Comparison of ENCODE assay signal across 17 cellular contexts in the genomic region with DNA sequence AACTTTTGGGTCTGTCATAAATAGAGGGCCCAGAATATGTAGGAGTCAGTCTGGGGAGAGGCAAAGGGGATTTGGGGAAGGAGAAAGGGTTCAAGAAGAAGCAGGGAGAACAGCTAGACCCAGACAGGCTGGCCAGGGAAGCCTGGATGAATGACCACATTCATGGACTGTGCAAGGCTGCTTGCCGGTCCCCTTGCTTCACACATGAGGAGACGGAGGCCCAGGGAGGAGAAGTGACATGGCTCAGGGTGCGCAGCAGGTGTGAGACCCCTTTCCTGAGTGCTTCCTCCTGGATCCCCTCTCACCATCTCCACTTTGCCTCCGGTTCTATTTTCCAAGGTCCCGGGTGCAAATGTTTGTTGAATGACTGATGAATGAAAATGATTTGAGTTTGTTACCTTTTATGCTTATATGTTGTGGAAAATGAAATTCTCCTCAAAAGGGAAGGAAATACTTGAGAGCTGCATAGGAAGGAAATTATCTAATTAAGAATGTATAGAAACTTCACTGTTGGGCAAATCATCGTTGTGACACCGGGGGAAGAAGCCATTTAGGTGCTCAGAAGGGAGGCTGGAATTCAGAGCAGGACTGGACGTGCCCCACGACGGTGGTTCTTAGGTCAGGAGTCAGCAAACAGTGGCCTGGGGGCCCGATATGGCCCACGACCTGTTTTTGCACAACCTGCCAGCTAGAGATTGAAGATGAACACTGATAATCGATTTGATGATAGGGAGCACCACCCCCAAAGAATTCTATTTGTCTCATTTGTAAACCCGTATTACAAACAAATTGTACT. TPM values are rescaled to one million over a fixed set of nuclear protein-coding genes. Genes with fewer than 3 reads are reported as not detected.
A peak's percentile ranks its signal among the peaks of the same experiment; 100 is the strongest.
DNase-seq lines count a peak whose midpoint lies in the region; ATAC-seq and TF ChIP-seq lines count a peak whose summit lies in the region.
"Had no signal": no experiment of that assay in that cellular context is flagged by ENCODE, and none has a peak within 500 bp of the region (broad histone marks: within the 10 kb centered on the region; RNA-seq: fewer than 3 reads in every experiment).

No MANE protein-coding gene starts in this region.

- H3K36me3 Mint-ChIP-seq in T-helper 2 cell treated with Interferon-gamma antibody and Interleukin-4, amounts not matched to agents 5 μg/mL and 100 μg/mL, for 36 hours (ENCODE audit: low read depth) = peaks cover 16% of the 10 kb centered on the region
- H3K36me3 Mint-ChIP-seq in IgD-negative memory B cell = peaks cover 5% of the 10 kb centered on the region
- H3K36me3 Mint-ChIP-seq in progenitor cell of endocrine pancreas (ENCODE audit: insufficient read depth) = no peaks in the 10 kb centered on the region

- H3K9me3 ChIP-seq in PC-9 (ENCODE audit: insufficient read depth, low read depth) = no peaks in the 10 kb centered on the region
- H3K9me3 ChIP-seq: A549, pancreas, testis had no signal

- CTCF ChIA-PET in PC-9 (lab: Charles Lee) = no interaction called here

- H3K4me1 Mint-ChIP-seq in T-helper 2 cell treated with Interferon-gamma antibody and Interleukin-4, amounts not matched to agents 5 μg/mL and 100 μg/mL, for 36 hours (ENCODE audit: low read depth) = peaks cover 33% of the 10 kb centered on the region
- peaks cover 28 to 37% (median 36%) of the 10 kb centered on the region in 3 donors for H3K4me1 Mint-ChIP-seq in IgD-negative memory B cell
- H3K4me1 Mint-ChIP-seq in progenitor cell of endocrine pancreas (ENCODE audit: low read depth) = no peaks in the 10 kb centered on the region

- no peak overlapping the region for H2AFZ ChIP-seq in PC-9

- H4K20me1 ChIP-seq in PC-9 (ENCODE audit: insufficient read depth) = no peaks in the 10 kb centered on the region

- H3K9me3 Mint-ChIP-seq in T-helper 2 cell treated with Interferon-gamma antibody and Interleukin-4, amounts not matched to agents 5 μg/mL and 100 μg/mL, for 36 hours = no peaks in the 10 kb centered on the region
- no peaks in the 10 kb centered on the region for H3K9me3 Mint-ChIP-seq in IgD-negative memory B cell
- no peaks in the 10 kb centered on the region for H3K9me3 Mint-ChIP-seq in progenitor cell of endocrine pancreas (ENCODE audit: low read depth)

- BruUV-seq in PC-9 (replicated peaks; lab: Mats Ljungman, UMichigan) = no TSS peak

- ATAC-seq in GM18870 (IDR thresholded peaks at IDR 0.05; ENCODE audit: unreplicated experiment) = no peak
- ATAC-seq: A549 had no signal

- no peak for TF ChIP-seq CTCF in dorsolateral prefrontal cortex (IDR thresholded peaks at IDR 0.05 in 54 of 56, conservative IDR thresholded peaks at IDR 0.05 in 2 of 56; ENCODE audit: low read depth in 1 of 56, partially characterized antibody in 56 of 56)
- no peak for TF ChIP-seq CTCF in progenitor cell of endocrine pancreas (IDR thresholded peaks at IDR 0.05; ENCODE audit: unreplicated experiment)
- no peak for TF ChIP-seq CTCF in PC-9 (conservative IDR thresholded peaks at IDR 0.05)

- H3K27ac ChIP-seq in dorsolateral prefrontal cortex = peak overlapping the region in 1 of 59 donors; percentile 26
- no peak overlapping the region for H3K27ac ChIP-seq in PC-9
- H3K27ac ChIP-seq: A549, pancreas, testis had no signal

- H3K4me3 Mint-ChIP-seq in T-helper 2 cell treated with Interferon-gamma antibody and Interleukin-4, amounts not matched to agents 5 μg/mL and 100 μg/mL, for 36 hours = peak overlapping the region; percentile 84
- H3K4me3 Mint-ChIP-seq in IgD-negative memory B cell = peak overlapping the region; percentile 77 to 96 (median 92)
- no peak overlapping the region for H3K4me3 Mint-ChIP-seq in progenitor cell of endocrine pancreas (ENCODE audit: low read depth)

- H3K27me3 ChIP-seq in dorsolateral prefrontal cortex = peaks cover 0 to 14% (median 0%) of the 10 kb centered on the region in 45 donors
- no peaks in the 10 kb centered on the region for H3K27me3 ChIP-seq in PC-9 (ENCODE audit: insufficient read depth, low read depth)
- H3K27me3 ChIP-seq: pancreas, testis had no signal

- H3K9me2 ChIP-seq in PC-9 (ENCODE audit: insufficient read depth) = no peaks in the 10 kb centered on the region

- no peak for DNase-seq in T-helper 2 cell treated with Interferon-gamma antibody and Interleukin-4, amounts not matched to agents 5 μg/mL and 100 μg/mL, for 36 hours (ENCODE audit: low spot score)
- DNase-seq in T-helper 2 cell (no peak), dorsolateral prefrontal cortex (no peak), progenitor cell of endocrine pancreas (ENCODE audit: low spot score, unreplicated experiment) (no peak), PC-9 (no peak), SK-N-DZ (ENCODE audit: low spot score) (no peak)
- DNase-seq: DMS79 treated with DMSO at 0.1 percent for 48 hours, NCI-H2107, pancreas, testis had no signal

- H3K27me3 Mint-ChIP-seq in T-helper 2 cell treated with Interferon-gamma antibody and Interleukin-4, amounts not matched to agents 5 μg/mL and 100 μg/mL, for 36 hours (ENCODE audit: low read depth) = no peaks in the 10 kb centered on the region
- H3K27me3 Mint-ChIP-seq in IgD-negative memory B cell (no peaks in the 10 kb centered on the region), progenitor cell of endocrine pancreas (peaks cover 3% of the 10 kb centered on the region)

- H3K4me2 ChIP-seq in PC-9 = no peak overlapping the region
- H3K4me2 ChIP-seq: A549 had no signal

- H3K27ac Mint-ChIP-seq in T-helper 2 cell treated with Interferon-gamma antibody and Interleukin-4, amounts not matched to agents 5 μg/mL and 100 μg/mL, for 36 hours = peak overlapping the region; percentile 76
- H3K27ac Mint-ChIP-seq in IgD-negative memory B cell (peak overlapping the region in 2 of 3 donors; percentile 74 to 75), progenitor cell of endocrine pancreas (peak overlapping the region; percentile 23)

- H3K79me2 ChIP-seq in PC-9 (ENCODE audit: low read depth) = no peaks in the 10 kb centered on the region

- H3F3A ChIP-seq in PC-9 (ENCODE audit: insufficient read depth, low read depth) = no peaks in the 10 kb centered on the region

- intact Hi-C loops in dorsolateral prefrontal cortex (cut with DNase I) = no loop called here
- intact Hi-C loops in PC-9 (cut with micrococcal nuclease; ENCODE audit: unreplicated experiment) = no loop called here

- no peaks in the 10 kb centered on the region for H3K36me3 ChIP-seq in PC-9 (ENCODE audit: low read depth)
- H3K36me3 ChIP-seq: pancreas had no signal

- H3K4me1 ChIP-seq in PC-9 (replicated peaks; ENCODE audit: insufficient read depth) = peaks cover 16% of the 10 kb centered on the region
- H3K4me1 ChIP-seq: pancreas, testis had no signal

- POLR2A ChIA-PET in PC-9 (lab: Charles Lee; ENCODE audit: unreplicated experiment) = no interaction called here

- H3K4me3 ChIP-seq in dorsolateral prefrontal cortex (peak overlapping the region in 38 of 59 donors; percentile 5 to 51 (median 31)), PC-9 (no peak overlapping the region)
- H3K4me3 ChIP-seq: A549, testis had no signal

RNA-seq across cellular contexts. Expression of a gene that starts 0.6 kb away (rescaled TPM):
- 23.2 TPM for polyA plus RNA-seq in IgD-negative memory B cell
- 10 to 100 TPM in 24 of 120 experiments, 1 to 10 TPM in 96; 1.0 to 22.4 (median 7.4) TPM for total RNA-seq in dorsolateral prefrontal cortex
- not detected in 2 replicates for total RNA-seq in progenitor cell of endocrine pancreas
- total RNA-seq in PC-9 (2021) = 0.90 and 1.3 TPM in 2 replicates
- polyA plus RNA-seq in SK-N-DZ (2014; cell fraction: cytosol; rRNA removed) = not detected in 2 replicates
- polyA plus RNA-seq in SK-N-DZ (2014; cell fraction: nucleus; rRNA removed) = not detected in 2 replicates

RNA-seq across cellular contexts. Expression of a gene that starts 43.4 kb away (rescaled TPM):
- polyA plus RNA-seq in IgD-negative memory B cell = not detected
- total RNA-seq in dorsolateral prefrontal cortex (10 to 100 TPM in 19 of 120 experiments, 1 to 10 TPM in 96, under 1 TPM in 1, not detected in 4; 0.74 to 19.8 (median 5.1) TPM), progenitor cell of endocrine pancreas (not detected in 2 replicates), PC-9 (2021) (not detected in 2 replicates)
- polyA plus RNA-seq in SK-N-DZ (2014; cell fraction: cytosol; rRNA removed) = not detected in 2 replicates
- not detected in 2 replicates for polyA plus RNA-seq in SK-N-DZ (2014; cell fraction: nucleus; rRNA removed)
- total RNA-seq: activated CD8-positive, alpha-beta memory T cell treated with anti-CD3 and anti-CD28 coated beads for 36 hours; aorta; liver; pancreas; T-helper 1 cell treated with Interleukin-12 subunit alpha and Interleukin-12 subunit beta and Interleukin-4 antibody, amounts not matched to agents 30 ng/mL and 1 ng/mL, for 36 hours; testis had no signal
- polyA plus RNA-seq: A549, aorta, liver, pancreas had no signal

RNA-seq across cellular contexts. Expression of a gene that starts 46.4 kb away (rescaled TPM):
- not detected for polyA plus RNA-seq in IgD-negative memory B cell
- total RNA-seq in dorsolateral prefrontal cortex = 1 to 10 TPM in 23 of 120 experiments, under 1 TPM in 97; 0.10 to 1.9 (median 0.66) TPM
- total RNA-seq in progenitor cell of endocrine pancreas = 0.14 TPM in 1 of 2 replicates, not detected in the other
- total RNA-seq in PC-9 (2021) = 0.09 TPM in 1 of 2 replicates, not detected in the other
- polyA plus RNA-seq in SK-N-DZ (2014; cell fraction: cytosol; rRNA removed) = 0.01 TPM in 1 of 2 replicates, not detected in the other
- 0.06 TPM in 1 of 2 replicates, not detected in the other for polyA plus RNA-seq in SK-N-DZ (2014; cell fraction: nucleus; rRNA removed)
- total RNA-seq: activated CD8-positive, alpha-beta memory T cell treated with anti-CD3 and anti-CD28 coated beads for 36 hours; T-helper 1 cell treated with Interleukin-12 subunit alpha and Interleukin-12 subunit beta and Interleukin-4 antibody, amounts not matched to agents 30 ng/mL and 1 ng/mL, for 36 hours had no signal

RNA-seq across cellular contexts. Expression of a gene that starts 57.8 kb away (rescaled TPM):
- 130 TPM for polyA plus RNA-seq in IgD-negative memory B cell
- 10 to 100 TPM in 6 of 120 experiments, 1 to 10 TPM in 114; 1.0 to 16.3 (median 4.4) TPM for total RNA-seq in dorsolateral prefrontal cortex
- total RNA-seq in progenitor cell of endocrine pancreas = 4.6 and 5.4 TPM in 2 replicates
- 72.9 and 107 TPM in 2 replicates for total RNA-seq in PC-9 (2021)
- polyA plus RNA-seq in SK-N-DZ (2014; cell fraction: cytosol; rRNA removed) = not detected in 2 replicates
- polyA plus RNA-seq in SK-N-DZ (2014; cell fraction: nucleus; rRNA removed) = not detected in 2 replicates

Comparison
In these comparisons a context has a peak if more than half of its experiments do, and no peak if none do; other contexts are left out.
1. H3K27ac Mint-ChIP-seq: peak in every context shown above with its lines; median percentile 76 in T-helper 2 cell treated with Interferon-gamma antibody and Interleukin-4, amounts not matched to agents 5 μg/mL and 100 μg/mL, for 36 hours; 74 in IgD-negative memory B cell; 23 in progenitor cell of endocrine pancreas.